ENCODE assay signal across 27 cellular contexts in genomic region chr13:58882556-58882955, GRCh38.
"Had no signal": no experiment of that assay in that cellular context is flagged by ENCODE, and none has a peak within 500 bp of the region (broad histone marks: within the 10 kb centered on the region; RNA-seq: fewer than 3 reads in every experiment).

No MANE protein-coding gene starts in this region.

- H3K4me3 Mint-ChIP-seq: activated CD4-positive, alpha-beta memory T cell treated with anti-CD3 and anti-CD28 coated beads, Interleukin-2, amount 10 ng/mL, durations not matched to agents 7 days and 5 days; activated CD4-positive, alpha-beta T cell treated with anti-CD3 and anti-CD28 coated beads for 36 hours; activated CD4-positive, alpha-beta T cell treated with anti-CD3 and anti-CD28 coated beads, Interleukin-2, amount 10 ng/mL, durations not matched to agents 7 days and 5 days; activated naive CD4-positive, alpha-beta T cell treated with anti-CD3 and anti-CD28 coated beads, Interleukin-2, amount 10 ng/mL, durations not matched to agents 7 days and 5 days; activated naive CD8-positive, alpha-beta T cell treated with anti-CD3 and anti-CD28 coated beads, Interleukin-2, amount 10 ng/mL, durations not matched to agents 7 days and 5 days; activated T-cell treated with anti-CD3 and anti-CD28 coated beads, Interleukin-2, amount 50 U/mL, for 24 hours; activated T-cell treated with anti-CD3 and anti-CD28 coated beads, Interleukin-2, amount 50 U/mL, for 72 hours; brain had no signal

- H3K9me3 Mint-ChIP-seq: activated CD4-positive, alpha-beta memory T cell treated with anti-CD3 and anti-CD28 coated beads, Interleukin-2, amount 10 ng/mL, durations not matched to agents 7 days and 5 days; activated CD4-positive, alpha-beta T cell treated with anti-CD3 and anti-CD28 coated beads, Interleukin-2, amount 10 ng/mL, durations not matched to agents 7 days and 5 days; activated naive CD4-positive, alpha-beta T cell treated with anti-CD3 and anti-CD28 coated beads, Interleukin-2, amount 10 ng/mL, durations not matched to agents 7 days and 5 days; activated naive CD4-positive, alpha-beta T cell treated with anti-CD3 and anti-CD28 coated beads, Interleukin-2, amount 50 U/mL, for 72 hours; activated naive CD8-positive, alpha-beta T cell treated with anti-CD3 and anti-CD28 coated beads, Interleukin-2, amount 10 ng/mL, durations not matched to agents 7 days and 5 days; activated T-cell treated with anti-CD3 and anti-CD28 coated beads, Interleukin-2, amount 50 U/mL, for 24 hours; brain had no signal

- H3K36me3 Mint-ChIP-seq: activated naive CD4-positive, alpha-beta T cell treated with anti-CD3 and anti-CD28 coated beads, Interleukin-2, amount 10 ng/mL, durations not matched to agents 7 days and 5 days; activated naive CD4-positive, alpha-beta T cell treated with anti-CD3 and anti-CD28 coated beads, Interleukin-2, amount 50 U/mL, for 72 hours; activated naive CD8-positive, alpha-beta T cell treated with anti-CD3 and anti-CD28 coated beads, Interleukin-2, amount 10 ng/mL, durations not matched to agents 7 days and 5 days; brain had no signal

- H3K4me1 ChIP-seq: ascending aorta, breast epithelium, colonic mucosa, esophagus squamous epithelium had no signal

- ATAC-seq: activated CD4-positive, alpha-beta T cell treated with anti-CD3 and anti-CD28 coated beads for 36 hours; activated naive CD4-positive, alpha-beta T cell treated with anti-CD3 and anti-CD28 coated beads, Interleukin-2, amount 50 U/mL, for 72 hours; activated T-cell treated with anti-CD3 and anti-CD28 coated beads, Interleukin-2, amount 50 U/mL, for 72 hours had no signal

- DNase-seq: activated CD4-positive, alpha-beta memory T cell treated with anti-CD3 and anti-CD28 coated beads, Interleukin-2, amount 10 ng/mL, durations not matched to agents 7 days and 5 days; activated CD4-positive, alpha-beta T cell treated with anti-CD3 and anti-CD28 coated beads for 36 hours; activated CD4-positive, alpha-beta T cell treated with anti-CD3 and anti-CD28 coated beads, Interleukin-2, amount 10 ng/mL, durations not matched to agents 7 days and 5 days; activated CD4-positive, alpha-beta T cell treated with anti-CD3 and anti-CD28 coated beads, Interleukin-2, amount 50 U/mL, for 4 hours; activated CD4-positive, CD25-positive, alpha-beta regulatory T cell; activated CD4-positive, CD25-positive, alpha-beta regulatory T cell treated with anti-CD3 and anti-CD28 coated beads, Interleukin-2, amount 50 U/mL, for 72 hours; activated CD8-positive, alpha-beta memory T cell treated with anti-CD3 and anti-CD28 coated beads, Interleukin-2, amount 50 U/mL, for 48 hours; activated gamma-delta T cell; activated naive CD4-positive, alpha-beta T cell; activated naive CD4-positive, alpha-beta T cell treated with anti-CD3 and anti-CD28 coated beads, Interleukin-2, amount 10 ng/mL, durations not matched to agents 7 days and 5 days; activated naive CD8-positive, alpha-beta T cell treated with anti-CD3 and anti-CD28 coated beads, Interleukin-2, amount 10 ng/mL, durations not matched to agents 7 days and 5 days; activated T-cell treated with anti-CD3 and anti-CD28 coated beads for 4 hours; activated T-cell treated with anti-CD3 and anti-CD28 coated beads, Interleukin-2, amount 50 U/mL, for 24 hours; activated T-cell treated with anti-CD3 and anti-CD28 coated beads, Interleukin-2, amount 50 U/mL, for 72 hours; central memory CD4-positive, alpha-beta T cell; cerebellar nuclear complex; colonic mucosa; effector CD8-positive, alpha-beta T cell; esophagus squamous epithelium; head of caudate nucleus; T-helper 2 cell had no signal

- H3K4me3 ChIP-seq: ascending aorta, breast epithelium, cardiac muscle cell, colonic mucosa, esophagus squamous epithelium had no signal

- H3K27me3 ChIP-seq: ascending aorta, breast epithelium, cardiac muscle cell, colonic mucosa, esophagus squamous epithelium had no signal

- H3K4me1 Mint-ChIP-seq: activated CD4-positive, alpha-beta memory T cell treated with anti-CD3 and anti-CD28 coated beads, Interleukin-2, amount 10 ng/mL, durations not matched to agents 7 days and 5 days; activated CD4-positive, alpha-beta T cell treated with anti-CD3 and anti-CD28 coated beads for 36 hours; activated CD4-positive, alpha-beta T cell treated with anti-CD3 and anti-CD28 coated beads, Interleukin-2, amount 10 ng/mL, durations not matched to agents 7 days and 5 days; activated naive CD4-positive, alpha-beta T cell treated with anti-CD3 and anti-CD28 coated beads, Interleukin-2, amount 10 ng/mL, durations not matched to agents 7 days and 5 days; activated naive CD8-positive, alpha-beta T cell treated with anti-CD3 and anti-CD28 coated beads, Interleukin-2, amount 10 ng/mL, durations not matched to agents 7 days and 5 days had no signal

- H3K27ac ChIP-seq: ascending aorta, breast epithelium, cardiac muscle cell, colonic mucosa, epithelial cell of prostate, esophagus squamous epithelium had no signal

- H3K27ac Mint-ChIP-seq: activated CD4-positive, alpha-beta memory T cell treated with anti-CD3 and anti-CD28 coated beads, Interleukin-2, amount 10 ng/mL, durations not matched to agents 7 days and 5 days; activated CD4-positive, alpha-beta T cell treated with anti-CD3 and anti-CD28 coated beads for 36 hours; activated CD4-positive, alpha-beta T cell treated with anti-CD3 and anti-CD28 coated beads, Interleukin-2, amount 10 ng/mL, durations not matched to agents 7 days and 5 days; activated naive CD4-positive, alpha-beta T cell treated with anti-CD3 and anti-CD28 coated beads, Interleukin-2, amount 10 ng/mL, durations not matched to agents 7 days and 5 days; activated naive CD4-positive, alpha-beta T cell treated with anti-CD3 and anti-CD28 coated beads, Interleukin-2, amount 50 U/mL, for 72 hours; activated naive CD8-positive, alpha-beta T cell treated with anti-CD3 and anti-CD28 coated beads, Interleukin-2, amount 10 ng/mL, durations not matched to agents 7 days and 5 days; activated T-cell treated with anti-CD3 and anti-CD28 coated beads, Interleukin-2, amount 50 U/mL, for 24 hours; activated T-cell treated with anti-CD3 and anti-CD28 coated beads, Interleukin-2, amount 50 U/mL, for 72 hours; brain had no signal

- H3K36me3 ChIP-seq: ascending aorta, breast epithelium, cardiac muscle cell, colonic mucosa, esophagus squamous epithelium had no signal

- H3K9me3 ChIP-seq: ascending aorta, breast epithelium, colonic mucosa, esophagus squamous epithelium had no signal

- H3K27me3 Mint-ChIP-seq: activated CD4-positive, alpha-beta memory T cell treated with anti-CD3 and anti-CD28 coated beads, Interleukin-2, amount 10 ng/mL, durations not matched to agents 7 days and 5 days; activated CD4-positive, alpha-beta T cell treated with anti-CD3 and anti-CD28 coated beads for 36 hours; activated CD4-positive, alpha-beta T cell treated with anti-CD3 and anti-CD28 coated beads, Interleukin-2, amount 10 ng/mL, durations not matched to agents 7 days and 5 days; activated naive CD4-positive, alpha-beta T cell treated with anti-CD3 and anti-CD28 coated beads, Interleukin-2, amount 10 ng/mL, durations not matched to agents 7 days and 5 days; activated naive CD8-positive, alpha-beta T cell treated with anti-CD3 and anti-CD28 coated beads, Interleukin-2, amount 10 ng/mL, durations not matched to agents 7 days and 5 days; activated T-cell treated with anti-CD3 and anti-CD28 coated beads, Interleukin-2, amount 50 U/mL, for 24 hours; brain had no signal
